In the genomic region with DNA sequence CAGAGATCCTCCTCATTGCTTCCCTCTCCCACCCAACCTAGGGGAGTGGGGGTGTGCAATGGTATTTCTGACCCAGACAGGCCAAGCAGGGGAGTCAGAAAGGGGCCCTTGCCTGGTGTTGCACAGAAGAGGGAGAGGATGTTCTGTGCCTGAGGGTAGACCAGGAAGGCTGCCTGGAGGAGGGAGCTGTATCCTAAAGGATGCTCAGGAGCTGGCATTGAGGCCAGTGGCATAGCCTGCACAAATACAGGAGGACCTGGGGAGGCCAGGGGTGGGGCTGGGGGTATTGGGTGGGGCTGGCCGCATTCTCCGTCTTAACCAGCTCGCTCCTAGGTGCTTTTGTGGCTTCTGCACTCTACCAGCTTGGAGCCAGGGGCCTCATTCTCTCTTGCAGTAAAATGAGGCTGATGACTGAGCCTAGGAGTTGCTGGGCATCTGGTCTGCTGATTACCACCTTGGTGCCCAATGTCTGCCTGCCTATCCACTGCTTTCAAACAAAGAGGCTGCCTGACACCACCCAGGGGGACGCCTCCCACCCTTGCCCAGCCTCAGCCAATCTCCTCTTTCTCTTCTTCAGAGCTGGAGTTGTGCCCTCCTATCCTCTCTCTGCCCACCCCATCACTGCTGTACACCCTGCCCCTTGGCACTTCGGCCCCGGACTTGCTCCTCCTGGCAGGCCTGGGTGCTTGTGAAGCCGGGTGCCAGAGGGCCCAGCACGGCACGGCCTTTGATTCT, we compare ENCODE assay signal across 9 cellular contexts. TPM values are rescaled to one million over a fixed set of nuclear protein-coding genes. Genes with fewer than 3 reads are reported as not detected.
DNase-seq lines count a peak whose midpoint lies in the region; ATAC-seq, FAIRE-seq and TF ChIP-seq lines count a peak whose summit lies in the region.
"Had no signal": no experiment of that assay in that cellular context is flagged by ENCODE, and none has a peak within 500 bp of the region (broad histone marks: within the 10 kb centered on the region; RNA-seq: fewer than 3 reads in every experiment).

No MANE protein-coding gene starts in this region.

- intact Hi-C loops in CD8-positive, alpha-beta T cell (cut with DNase I, micrococcal nuclease): loop anchor here (2.0 to 10.0 kb wide), 4 partner anchors 53 to 715 kb away; a partner anchor contains a TSS

- peaks cover 4% of the 10 kb centered on the region for H3K27me3 ChIP-seq in CD8-positive, alpha-beta T cell (ENCODE audit: insufficient read depth, low read length)
- no peaks in the 10 kb centered on the region for H3K27me3 ChIP-seq in neuron (ENCODE audit: insufficient read depth, low read length)

- peaks cover 1% of the 10 kb centered on the region for H3K36me3 Mint-ChIP-seq in CD8-positive, alpha-beta T cell
- no peaks in the 10 kb centered on the region for H3K36me3 Mint-ChIP-seq in chondrocyte (ENCODE audit: low read depth)

- FAIRE-seq in GM19239 (lab: Jason Lieb, UNC): no peak

- no peaks in the 10 kb centered on the region for H3K36me3 ChIP-seq in CD8-positive, alpha-beta T cell (ENCODE audit: insufficient read depth, low read length)
- H3K36me3 ChIP-seq in neuron (ENCODE audit: insufficient read depth, low read length): peaks cover 11% of the 10 kb centered on the region

- H3K4me1 ChIP-seq in CD8-positive, alpha-beta T cell (ENCODE audit: insufficient read depth, low read length): peaks cover 12% of the 10 kb centered on the region
- peaks cover 11% of the 10 kb centered on the region for H3K4me1 ChIP-seq in neuron (ENCODE audit: insufficient read depth, low read length)

- no peak for TF ChIP-seq CTCF in CD8-positive, alpha-beta T cell (IDR thresholded peaks at IDR 0.05)
- no peak for TF ChIP-seq CTCF in chondrocyte (IDR thresholded peaks at IDR 0.05)

- no peaks in the 10 kb centered on the region for H3K9me3 Mint-ChIP-seq in CD8-positive, alpha-beta T cell
- H3K9me3 Mint-ChIP-seq in chondrocyte (ENCODE audit: low read depth): no peaks in the 10 kb centered on the region

- peak overlapping the region; percentile 76 for H3K4me3 ChIP-seq in CD8-positive, alpha-beta T cell (ENCODE audit: low read depth, low read length)
- peak overlapping the region; percentile 59 for H3K4me3 ChIP-seq in neuron (ENCODE audit: low read length)

- no peak for DNase-seq in CD8-positive, alpha-beta T cell
- DNase-seq in NCI-H1694 treated with DMSO at 0.1 percent for 48 hours (lab: John Stamatoyannopoulos, UW): peak; percentile 18
- DNase-seq in chondrocyte (ENCODE audit: low spot score): peak; percentile 78
- DNase-seq in GM19239 (ENCODE audit: insufficient read length, low spot score): no peak
- no peak for DNase-seq in OCI-M1 (lab: John Stamatoyannopoulos, UW)
- DNase-seq in NOMO-1 treated with DMSO at 0.1 percent for 48 hours (lab: John Stamatoyannopoulos, UW; ENCODE audit: unreplicated experiment): no peak

- H3K9me3 ChIP-seq in CD8-positive, alpha-beta T cell (ENCODE audit: low read length): no peaks in the 10 kb centered on the region
- H3K9me3 ChIP-seq in neuron (ENCODE audit: low read length): no peaks in the 10 kb centered on the region

- CTCF ChIA-PET in CD8-positive, alpha-beta T cell (lab: Charles Lee): no interaction called here

- POLR2A ChIA-PET in CD8-positive, alpha-beta T cell (lab: Charles Lee): no interaction called here

- no peak overlapping the region for H2AFZ ChIP-seq in neuron (ENCODE audit: low read depth, low read length)

- H3K27ac Mint-ChIP-seq in CD8-positive, alpha-beta T cell: no peak overlapping the region
- no peak overlapping the region for H3K27ac Mint-ChIP-seq in chondrocyte (ENCODE audit: unreplicated experiment)

- H3K4me1 Mint-ChIP-seq in CD8-positive, alpha-beta T cell (ENCODE audit: low read depth): peaks cover 18% of the 10 kb centered on the region
- H3K4me1 Mint-ChIP-seq in chondrocyte (ENCODE audit: low read depth): peaks cover 18% of the 10 kb centered on the region

- no peak for ATAC-seq in CD8-positive, alpha-beta T cell
- no peak for ATAC-seq in HG03469 (IDR thresholded peaks at IDR 0.05; ENCODE audit: unreplicated experiment)

- peak overlapping the region; percentile 54 for H3K4me3 Mint-ChIP-seq in CD8-positive, alpha-beta T cell
- H3K4me3 Mint-ChIP-seq in chondrocyte (ENCODE audit: unreplicated experiment): peak overlapping the region; percentile 78

- H3K27me3 Mint-ChIP-seq in CD8-positive, alpha-beta T cell (ENCODE audit: low read depth): peaks cover 10% of the 10 kb centered on the region
- no peaks in the 10 kb centered on the region for H3K27me3 Mint-ChIP-seq in chondrocyte (ENCODE audit: low read depth)

- no peak overlapping the region for H3K27ac ChIP-seq in CD8-positive, alpha-beta T cell (ENCODE audit: low read depth, low read length)

RNA-seq across cellular contexts. Expression of a gene that starts 4.6 kb away (rescaled TPM):
- total RNA-seq in CD8-positive, alpha-beta T cell: under 1 TPM in 1 of 2 experiments, not detected in 1; 0.76 TPM
- not detected in 3 replicates for total RNA-seq in chondrocyte
- total RNA-seq: renal cortical epithelial cell had no signal

RNA-seq across cellular contexts. Expression of a gene that starts 8.4 kb away (rescaled TPM):
- total RNA-seq in CD8-positive, alpha-beta T cell: 1 to 10 TPM; 1.2 to 1.7 TPM
- total RNA-seq in chondrocyte: 10.2 to 11.1 TPM (median 10.7 TPM) in 3 replicates

RNA-seq across cellular contexts. Expression of a gene that starts 13.0 kb away (rescaled TPM):
- total RNA-seq in CD8-positive, alpha-beta T cell: 1,000 to 10,000 TPM; 1,884 to 1,887 TPM
- 624 to 792 TPM (median 634 TPM) in 3 replicates for total RNA-seq in chondrocyte

RNA-seq across cellular contexts. Expression of a gene that starts 19.2 kb away (rescaled TPM):
- total RNA-seq in CD8-positive, alpha-beta T cell: 1 to 10 TPM; 1.2 to 1.3 TPM
- 2.0 to 3.5 TPM (median 2.5 TPM) in 3 replicates for total RNA-seq in chondrocyte

RNA-seq across cellular contexts. Expression of a gene that starts 37.5 kb away (rescaled TPM):
- total RNA-seq in CD8-positive, alpha-beta T cell: 1 to 10 TPM in 1 of 2 experiments, under 1 TPM in 1; 0.79 to 1.2 TPM
- 0.65 to 0.69 TPM (median 0.68 TPM) in 3 replicates for total RNA-seq in chondrocyte

Comparison
In these comparisons a context has a peak if more than half of its experiments do, and no peak if none do; other contexts are left out.
1. DNase-seq: peak in NCI-H1694 treated with DMSO at 0.1 percent for 48 hours (single experiment) and chondrocyte (single experiment); none in CD8-positive, alpha-beta T cell (0 of 7), GM19239 (single experiment), OCI-M1 (single experiment) and NOMO-1 treated with DMSO at 0.1 percent for 48 hours (single experiment).